In the genomic region with DNA sequence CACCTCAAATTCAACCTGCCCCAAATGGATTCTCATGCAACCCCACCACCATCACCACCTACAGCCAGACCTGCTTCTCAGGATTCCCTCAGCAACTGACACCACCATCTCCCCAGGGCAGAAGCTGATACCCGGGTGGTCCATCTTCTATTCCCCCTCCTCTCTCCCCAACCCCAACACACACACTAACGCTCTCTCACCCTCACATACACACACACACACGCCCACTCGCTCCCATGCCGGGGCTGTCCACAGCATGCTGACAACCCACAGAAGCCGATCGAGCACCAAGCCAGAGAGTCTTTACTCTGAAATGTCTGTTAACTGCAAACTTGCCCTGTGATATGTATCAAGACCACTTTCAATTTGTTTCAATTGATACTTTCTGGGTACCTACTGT, we compare ENCODE assay signal across 11 cellular contexts. TPM values are rescaled to one million over a fixed set of nuclear protein-coding genes. Genes with fewer than 3 reads are reported as not detected.
DNase-seq lines count a peak whose midpoint lies in the region; ATAC-seq and TF ChIP-seq lines count a peak whose summit lies in the region.
"Had no signal": no experiment of that assay in that cellular context is flagged by ENCODE, and none has a peak within 500 bp of the region (broad histone marks: within the 10 kb centered on the region; RNA-seq: fewer than 3 reads in every experiment).

No MANE protein-coding gene starts in this region.

- 85 to 90% methylated on average over 7 of the region's 7 CpGs for WGBS in thyroid gland, 2 donors

- peaks cover 28% of the 10 kb centered on the region for H3K36me3 Mint-ChIP-seq in activated naive CD4-positive, alpha-beta T cell treated with anti-CD3 and anti-CD28 coated beads, Interleukin-2, amount 10 ng/mL, durations not matched to agents 7 days and 5 days
- H3K36me3 Mint-ChIP-seq in activated CD4-positive, alpha-beta memory T cell treated with anti-CD3 and anti-CD28 coated beads, Interleukin-2, amount 10 ng/mL, durations not matched to agents 7 days and 5 days (ENCODE audit: low read depth) = peaks cover 42% of the 10 kb centered on the region
- peaks cover 21% of the 10 kb centered on the region for H3K36me3 Mint-ChIP-seq in memory B cell

- in situ Hi-C loops in gastrocnemius medialis (cut with MboI; ENCODE audit: low sequenced_read_pairs in 4 of 4) = no loop called here

- TF ChIP-seq CTCF in thyroid gland (IDR thresholded peaks at IDR 0.05) (no peak), gastrocnemius medialis (IDR thresholded peaks at IDR 0.05 in 4 of 5, conservative IDR thresholded peaks at IDR 0.05 in 1 of 5) (no peak)

- H3K4me1 ChIP-seq in thyroid gland (peaks cover 60 to 95% of the 10 kb centered on the region in 2 donors), gastrocnemius medialis (peaks cover 69 to 80% of the 10 kb centered on the region in 2 donors)

- peaks cover 75% of the 10 kb centered on the region for H3K4me1 Mint-ChIP-seq in activated naive CD4-positive, alpha-beta T cell treated with anti-CD3 and anti-CD28 coated beads, Interleukin-2, amount 10 ng/mL, durations not matched to agents 7 days and 5 days
- H3K4me1 Mint-ChIP-seq in activated CD4-positive, alpha-beta memory T cell treated with anti-CD3 and anti-CD28 coated beads, Interleukin-2, amount 10 ng/mL, durations not matched to agents 7 days and 5 days = peaks cover 80% of the 10 kb centered on the region
- peaks cover 72% of the 10 kb centered on the region for H3K4me1 Mint-ChIP-seq in memory B cell

- ATAC-seq in memory B cell (ENCODE audit: low read depth) = no peak
- no peak for ATAC-seq in GM19351 (IDR thresholded peaks at IDR 0.05; ENCODE audit: unreplicated experiment)
- ATAC-seq in gastrocnemius medialis = no peak

- TF ChIP-seq POLR2A in thyroid gland (IDR thresholded peaks at IDR 0.05) (no peak), gastrocnemius medialis (IDR thresholded peaks at IDR 0.05) (no peak)

- H3K4me3 ChIP-seq in thyroid gland (replicated peaks in 1 of 3) (no peak overlapping the region), gastrocnemius medialis (no peak overlapping the region)
- H3K4me3 ChIP-seq: colonic mucosa had no signal

- no peaks in the 10 kb centered on the region for H3K9me3 Mint-ChIP-seq in activated naive CD4-positive, alpha-beta T cell treated with anti-CD3 and anti-CD28 coated beads, Interleukin-2, amount 10 ng/mL, durations not matched to agents 7 days and 5 days
- H3K9me3 Mint-ChIP-seq in activated CD4-positive, alpha-beta memory T cell treated with anti-CD3 and anti-CD28 coated beads, Interleukin-2, amount 10 ng/mL, durations not matched to agents 7 days and 5 days = no peaks in the 10 kb centered on the region
- H3K9me3 Mint-ChIP-seq in memory B cell = no peaks in the 10 kb centered on the region

- H3K27ac Mint-ChIP-seq in activated naive CD4-positive, alpha-beta T cell treated with anti-CD3 and anti-CD28 coated beads, Interleukin-2, amount 10 ng/mL, durations not matched to agents 7 days and 5 days = peak overlapping the region; percentile 30
- peak overlapping the region; percentile 58 for H3K27ac Mint-ChIP-seq in activated CD4-positive, alpha-beta memory T cell treated with anti-CD3 and anti-CD28 coated beads, Interleukin-2, amount 10 ng/mL, durations not matched to agents 7 days and 5 days
- H3K27ac Mint-ChIP-seq in memory B cell = peak overlapping the region; percentile 75

- DNase-seq in activated naive CD4-positive, alpha-beta T cell treated with anti-CD3 and anti-CD28 coated beads, Interleukin-2, amount 10 ng/mL, durations not matched to agents 7 days and 5 days = no peak
- DNase-seq in activated naive CD4-positive, alpha-beta T cell treated with Interleukin-2 at 50 U/mL for 16 hours = no peak
- DNase-seq in activated CD4-positive, alpha-beta memory T cell treated with anti-CD3 and anti-CD28 coated beads, Interleukin-2, amount 10 ng/mL, durations not matched to agents 7 days and 5 days = no peak
- no peak for DNase-seq in memory B cell (ENCODE audit: low spot score in 2 of 2)
- DNase-seq in thyroid gland = no peak
- DNase-seq in gastrocnemius medialis = no peak
- no peak for DNase-seq in C1 segment of cervical spinal cord (lab: John Stamatoyannopoulos, UW)
- DNase-seq: colonic mucosa, NCI-H82 had no signal

- peak overlapping the region; percentile 83 to 87 (median 85) for H3K27ac ChIP-seq in thyroid gland
- peak overlapping the region in 1 of 4 donors; percentile 76 for H3K27ac ChIP-seq in gastrocnemius medialis
- H3K27ac ChIP-seq: colonic mucosa, KMS-11 had no signal

- POLR2A ChIA-PET in activated CD4-positive, alpha-beta memory T cell treated with anti-CD3 and anti-CD28 coated beads, Interleukin-2, amount 10 ng/mL, durations not matched to agents 7 days and 5 days (lab: Charles Lee) = interaction anchor here (1.4 to 7.9 kb wide), 2 partner anchors 8 to 24 kb away, joined by 4 to 115 read pairs; a partner anchor contains a TSS

- H3K9me3 ChIP-seq in thyroid gland (no peaks in the 10 kb centered on the region), gastrocnemius medialis (no peaks in the 10 kb centered on the region)
- H3K9me3 ChIP-seq: colonic mucosa had no signal

- H3K27me3 Mint-ChIP-seq in activated naive CD4-positive, alpha-beta T cell treated with anti-CD3 and anti-CD28 coated beads, Interleukin-2, amount 10 ng/mL, durations not matched to agents 7 days and 5 days = no peaks in the 10 kb centered on the region
- no peaks in the 10 kb centered on the region for H3K27me3 Mint-ChIP-seq in activated CD4-positive, alpha-beta memory T cell treated with anti-CD3 and anti-CD28 coated beads, Interleukin-2, amount 10 ng/mL, durations not matched to agents 7 days and 5 days
- no peaks in the 10 kb centered on the region for H3K27me3 Mint-ChIP-seq in memory B cell

- CTCF ChIA-PET in activated naive CD4-positive, alpha-beta T cell treated with anti-CD3 and anti-CD28 coated beads, Interleukin-2, amount 10 ng/mL, durations not matched to agents 7 days and 5 days (lab: Charles Lee) = no interaction called here
- CTCF ChIA-PET in activated CD4-positive, alpha-beta memory T cell treated with anti-CD3 and anti-CD28 coated beads, Interleukin-2, amount 10 ng/mL, durations not matched to agents 7 days and 5 days (lab: Charles Lee) = no interaction called here

- H3K36me3 ChIP-seq in thyroid gland (peaks cover 4 to 5% of the 10 kb centered on the region in 2 donors), gastrocnemius medialis (peaks cover 0 to 9% of the 10 kb centered on the region in 2 donors)
- H3K36me3 ChIP-seq: colonic mucosa had no signal

- H3K4me3 Mint-ChIP-seq in activated naive CD4-positive, alpha-beta T cell treated with anti-CD3 and anti-CD28 coated beads, Interleukin-2, amount 10 ng/mL, durations not matched to agents 7 days and 5 days = no peak overlapping the region
- H3K4me3 Mint-ChIP-seq in activated CD4-positive, alpha-beta memory T cell treated with anti-CD3 and anti-CD28 coated beads, Interleukin-2, amount 10 ng/mL, durations not matched to agents 7 days and 5 days = no peak overlapping the region
- H3K4me3 Mint-ChIP-seq in memory B cell = peak overlapping the region; percentile 72

- no peaks in the 10 kb centered on the region for H3K27me3 ChIP-seq in thyroid gland
- H3K27me3 ChIP-seq in gastrocnemius medialis = no peaks in the 10 kb centered on the region
- H3K27me3 ChIP-seq: colonic mucosa had no signal

- intact Hi-C loops in thyroid gland (cut with DNase I) (no loop called here), gastrocnemius medialis (cut with DNase I; ENCODE audit: low total_unique reads) (no loop called here)

RNA-seq across cellular contexts. Expression of a gene that starts 28.4 kb away (rescaled TPM):
- total RNA-seq in activated CD4-positive, alpha-beta memory T cell treated with anti-CD3 and anti-CD28 coated beads, Interleukin-2, amount 10 ng/mL, durations not matched to agents 7 days and 5 days = 10 to 100 TPM; 69.2 to 70.8 TPM
- total RNA-seq in thyroid gland (100 to 1,000 TPM in 3 of 4 donors, 10 to 100 TPM in 1; 88.3 to 119 (median 103) TPM), gastrocnemius medialis (10 to 100 TPM; 24.2 to 56.2 (median 42.7) TPM)
